Comparison of ENCODE assay signal across 17 cellular contexts in the genomic region with DNA sequence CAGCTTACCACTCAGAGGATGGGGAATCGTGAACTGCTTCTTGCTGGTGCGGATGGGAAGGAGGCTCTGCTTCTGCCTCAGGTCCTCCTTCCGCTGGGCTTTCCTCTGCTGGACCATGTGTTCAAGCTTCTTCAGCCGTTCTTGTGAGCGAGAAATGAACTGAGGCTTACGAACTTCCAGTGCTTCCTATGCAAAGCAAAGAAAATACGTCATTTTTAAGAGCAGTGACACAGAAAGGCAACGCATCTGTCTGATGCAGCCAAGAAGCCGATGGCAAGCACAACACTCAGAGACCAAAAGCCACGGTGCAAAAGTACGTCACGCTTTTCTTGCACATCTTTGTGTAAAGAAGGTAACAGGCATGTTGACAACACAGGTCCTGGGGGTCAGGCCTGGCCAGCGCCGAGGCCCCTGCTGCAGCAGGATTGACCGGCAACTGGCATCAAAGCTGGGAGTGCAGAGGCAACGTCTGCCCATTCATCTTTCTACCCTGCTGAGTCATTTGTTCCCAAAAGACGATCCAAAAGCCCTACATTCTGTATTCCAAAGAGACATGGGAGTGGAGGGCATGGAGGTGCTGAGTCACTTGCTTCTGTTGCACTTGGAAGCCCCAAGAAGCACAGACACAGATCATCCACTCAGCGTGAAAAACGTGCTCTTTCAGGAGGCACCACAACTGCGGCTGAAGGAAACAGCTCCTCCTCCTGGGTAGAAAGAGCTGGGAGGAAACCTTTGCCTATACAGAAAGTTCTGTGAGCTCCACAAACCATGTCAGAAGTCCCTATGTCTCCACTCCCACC.
DNase-seq lines count a peak whose midpoint lies in the region; TF ChIP-seq lines count a peak whose summit lies in the region.
"Had no signal": no experiment of that assay in that cellular context is flagged by ENCODE, and none has a peak within 500 bp of the region (broad histone marks: within the 10 kb centered on the region; RNA-seq: fewer than 3 reads in every experiment).

No MANE protein-coding gene starts in this region.

- H3K27ac Mint-ChIP-seq in HFFc6, result peak overlapping the region; percentile 74; the same call in 1 of the 2 replicates
- H3K27ac Mint-ChIP-seq: activated CD8-positive, alpha-beta memory T cell treated with anti-CD3 and anti-CD28 coated beads, Interleukin-2, amount 10 ng/mL, durations not matched to agents 7 days and 5 days; activated naive CD4-positive, alpha-beta T cell treated with anti-CD3 and anti-CD28 coated beads, Interleukin-2, amount 50 U/mL, for 72 hours; B cell had no signal

- peak overlapping the region; percentile 76 for H4K91ac ChIP-seq in mesenchymal stem cell (ENCODE audit: low read length)

- H3K4me1 ChIP-seq in mesenchymal stem cell (ENCODE audit: control insufficient read depth, insufficient read depth, low read depth, low read length), result peaks cover 18% of the 10 kb centered on the region
- H3K4me1 ChIP-seq: left lung had no signal

- TF ChIP-seq CTCF in AG04449 (IDR thresholded peaks at IDR 0.05; ENCODE audit: insufficient read depth, low read length, missing control alignments) (peak; percentile 31), HFFc6 (IDR thresholded peaks at IDR 0.05) (no peak), coronary artery (IDR thresholded peaks at IDR 0.05) (no peak)

- H3K4me2 ChIP-seq in mesenchymal stem cell (ENCODE audit: low read length, poor library complexity, severe bottlenecking), result no peak overlapping the region

- no peak overlapping the region for H2AFZ ChIP-seq in mesenchymal stem cell (ENCODE audit: low read depth, low read length)

- no peaks in the 10 kb centered on the region; the same call in 1 of the 2 replicates for H3K9me3 Mint-ChIP-seq in HFFc6

- H3K4me3 Mint-ChIP-seq in HFFc6, result no peak overlapping the region
- H3K4me3 Mint-ChIP-seq: activated CD8-positive, alpha-beta memory T cell treated with anti-CD3 and anti-CD28 coated beads, Interleukin-2, amount 10 ng/mL, durations not matched to agents 7 days and 5 days; B cell; neural crest cell had no signal

- H2BK15ac ChIP-seq in mesenchymal stem cell (ENCODE audit: low read depth, poor library complexity, severe bottlenecking), result peak overlapping the region; percentile 41

- H2BK120ac ChIP-seq in mesenchymal stem cell (ENCODE audit: low read depth, low read length), result peak overlapping the region; percentile 50

- H3K36me3 ChIP-seq in mesenchymal stem cell (ENCODE audit: control insufficient read depth in 1 of 2, insufficient read depth in 2 of 2, low read depth in 1 of 2, low read length in 2 of 2), result no peaks in the 10 kb centered on the region
- H3K36me3 ChIP-seq: left lung had no signal

- peak overlapping the region; percentile 2 for H2AK5ac ChIP-seq in mesenchymal stem cell (ENCODE audit: low read length, severe bottlenecking)

- peak overlapping the region; percentile 34 to 88 for H3K18ac ChIP-seq in mesenchymal stem cell (ENCODE audit: low read depth in 1 of 2, low read length in 2 of 2)

- peaks cover 10% of the 10 kb centered on the region for H3K27me3 Mint-ChIP-seq in HFFc6 (ENCODE audit: insufficient read depth)
- H3K27me3 Mint-ChIP-seq: activated CD8-positive, alpha-beta memory T cell treated with anti-CD3 and anti-CD28 coated beads, Interleukin-2, amount 10 ng/mL, durations not matched to agents 7 days and 5 days had no signal

- H4K8ac ChIP-seq in mesenchymal stem cell (ENCODE audit: low read length), result peak overlapping the region; percentile 70

- H3K9me3 ChIP-seq in mesenchymal stem cell (ENCODE audit: control insufficient read depth, low read length), result no peaks in the 10 kb centered on the region
- H3K9me3 ChIP-seq: left lung had no signal

- 77% methylated on average over 18 of the region's 20 CpGs for WGBS in mesenchymal stem cell

- DNase-seq in AG04449 (ENCODE audit: low read depth, low spot score) (peak; percentile 59), HFFc6 (no peak), brain pericyte (ENCODE audit: low read depth, low spot score) (peak; percentile 66), mesenchymal stem cell (peak; percentile 88), SIG-M5 treated with dmso at 0.1 percent for 504 hours (lab: John Stamatoyannopoulos, UW; ENCODE audit: unreplicated experiment) (no peak), NCI-H510A (lab: John Stamatoyannopoulos, UW) (no peak), coronary artery (ENCODE audit: low spot score) (no peak)
- no peak for DNase-seq in activated CD4-positive, alpha-beta T cell treated with anti-CD3 and anti-CD28 coated beads for 1 hour
- DNase-seq: activated CD8-positive, alpha-beta memory T cell treated with anti-CD3 and anti-CD28 coated beads, Interleukin-2, amount 10 ng/mL, durations not matched to agents 7 days and 5 days; dermis blood vessel endothelial cell; left lung; NCI-H1417; NCI-H526 treated with DMSO at 0.1 percent for 48 hours; stimulated activated CD4-positive, alpha-beta T cell treated with anti-CD3 and anti-CD28 coated beads, Interleukin-15, amount 100 ng/mL, for 24 hours had no signal

- peak overlapping the region; percentile 59 for H3K9ac ChIP-seq in mesenchymal stem cell (ENCODE audit: low read length)

- peaks cover 30% of the 10 kb centered on the region for H3K4me1 Mint-ChIP-seq in HFFc6 (ENCODE audit: low read depth)
- H3K4me1 Mint-ChIP-seq: activated CD8-positive, alpha-beta memory T cell treated with anti-CD3 and anti-CD28 coated beads, Interleukin-2, amount 10 ng/mL, durations not matched to agents 7 days and 5 days; B cell had no signal

- H3K27me3 ChIP-seq in mesenchymal stem cell (ENCODE audit: control insufficient read depth in 1 of 2, insufficient read depth in 1 of 2, low read length in 2 of 2), result no peaks in the 10 kb centered on the region

- H3K4me3 ChIP-seq in AG04449 (ENCODE audit: low read depth, low read length) (no peak overlapping the region), mesenchymal stem cell (ENCODE audit: insufficient read depth in 1 of 2, low read depth in 1 of 2, low read length in 2 of 2) (peak overlapping the region in 1 of 2 experiments; percentile 0), coronary artery (no peak overlapping the region)
- H3K4me3 ChIP-seq: left lung had no signal

- H3K36me3 Mint-ChIP-seq in HFFc6 (ENCODE audit: low read depth), result no peaks in the 10 kb centered on the region
- H3K36me3 Mint-ChIP-seq: activated CD8-positive, alpha-beta memory T cell treated with anti-CD3 and anti-CD28 coated beads, Interleukin-2, amount 10 ng/mL, durations not matched to agents 7 days and 5 days; activated naive CD4-positive, alpha-beta T cell treated with anti-CD3 and anti-CD28 coated beads, Interleukin-2, amount 50 U/mL, for 72 hours had no signal

- H2BK12ac ChIP-seq in mesenchymal stem cell (ENCODE audit: low read length in 2 of 2), result peak overlapping the region; percentile 7 to 81

- no peak overlapping the region for H3K4ac ChIP-seq in mesenchymal stem cell (ENCODE audit: low read depth in 1 of 2, low read length in 2 of 2)

- H3K14ac ChIP-seq in mesenchymal stem cell (ENCODE audit: low read length in 2 of 2), result no peak overlapping the region

- POLR2A ChIA-PET in AG04449 (lab: Yijun Ruan, JAX), result interaction anchor here (0.6 to 1.0 kb wide), 3 partner anchors 71 to 525 kb away, joined by 3 read pairs; partner anchors contain the start of gene ADAM12

- H3K79me1 ChIP-seq in mesenchymal stem cell (replicated peaks; ENCODE audit: low read length, poor library complexity, severe bottlenecking), result no peaks in the 10 kb centered on the region

- CTCF ChIA-PET in AG04449 (lab: Yijun Ruan, JAX), result interaction anchor here (1.0 to 3.0 kb wide), 6 partner anchors 13 to 476 kb away, joined by 3 to 11 read pairs (median 4); no protein-coding TSS in a partner anchor

- H3K27ac ChIP-seq in mesenchymal stem cell (ENCODE audit: low read length, poor library complexity, severe bottlenecking) (peak overlapping the region; percentile 2), coronary artery (no peak overlapping the region)
- H3K27ac ChIP-seq: left lung had no signal

- H3K23ac ChIP-seq in mesenchymal stem cell (ENCODE audit: low read length in 2 of 2), result no peak overlapping the region

- no peak overlapping the region for H2BK5ac ChIP-seq in mesenchymal stem cell (ENCODE audit: low read depth, low read length, poor library complexity, severe bottlenecking)

Comparison
In these comparisons a context has a peak if more than half of its experiments do, and no peak if none do; other contexts are left out.
1. DNase-seq: peak in AG04449 (single experiment), brain pericyte (single experiment) and mesenchymal stem cell (single experiment); none in HFFc6 (single experiment), SIG-M5 treated with dmso at 0.1 percent for 504 hours (single experiment), NCI-H510A (single experiment), coronary artery (single experiment) and activated CD4-positive, alpha-beta T cell treated with anti-CD3 and anti-CD28 coated beads for 1 hour (single experiment).